ENCODE assay signal across 20 cellular contexts in the genomic region with DNA sequence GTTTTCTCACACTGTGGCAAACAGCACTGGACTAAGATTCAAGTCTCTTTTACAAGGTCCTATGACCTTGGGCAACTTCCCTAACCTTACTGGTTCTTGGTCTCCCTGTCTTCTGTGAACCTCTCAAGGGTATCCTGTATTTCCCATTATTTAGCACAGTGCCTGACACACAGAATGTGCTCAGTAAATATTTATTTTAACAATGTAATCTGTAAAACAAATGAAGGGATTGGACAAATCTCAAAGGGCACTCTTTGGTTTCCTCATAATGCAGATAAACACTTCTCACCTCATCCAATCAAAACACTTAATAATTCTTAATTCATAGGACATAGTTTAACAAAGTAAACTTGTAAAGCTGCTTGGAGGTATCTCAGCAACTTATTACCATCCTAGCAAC. TPM values are rescaled to one million over a fixed set of nuclear protein-coding genes. Genes with fewer than 3 reads are reported as not detected.
DNase-seq lines count a peak whose midpoint lies in the region; ATAC-seq and TF ChIP-seq lines count a peak whose summit lies in the region.
"Had no signal": no experiment of that assay in that cellular context is flagged by ENCODE, and none has a peak within 500 bp of the region (broad histone marks: within the 10 kb centered on the region; RNA-seq: fewer than 3 reads in every experiment).

No MANE protein-coding gene starts in this region.

- no peak overlapping the region for H3K4me3 ChIP-seq in LNCaP clone FGC (ENCODE audit: low read depth, low read length)
- H3K4me3 ChIP-seq in liver (ENCODE audit: low read depth in 1 of 3, low read length in 3 of 3): no peak overlapping the region
- H3K4me3 ChIP-seq: BLaER1, GM23338, HAP-1 had no signal

- DNase-seq in DMS53 (lab: John Stamatoyannopoulos, UW): peak; percentile 13
- peak; percentile 48 for DNase-seq in LNCaP clone FGC (ENCODE audit: low read depth)
- DNase-seq in left lobe of liver (ENCODE audit: low spot score): no peak
- DNase-seq in effector memory CD8-positive, alpha-beta T cell: no peak
- no peak for DNase-seq in stimulated activated CD4-positive, alpha-beta T cell treated with anti-CD3 and anti-CD28 coated beads, Interleukin-12 subunit alpha, Interleukin-12 subunit beta, amount 100 ng/mL, for 4 hours
- DNase-seq in GF-D8 (lab: John Stamatoyannopoulos, UW): no peak
- DNase-seq: Caco-2; CD4-positive, CD25-positive, alpha-beta regulatory T cell; CD8-positive, alpha-beta T cell; DMS153; DMS79 treated with DMSO at 0.1 percent for 48 hours; HFFc6 had no signal

- H3K4me3 Mint-ChIP-seq in effector memory CD8-positive, alpha-beta T cell: no peak overlapping the region
- H3K4me3 Mint-ChIP-seq: B cell; CD4-positive, CD25-positive, alpha-beta regulatory T cell; CD8-positive, alpha-beta T cell; GM23338; HFFc6 had no signal

- H3K27me3 Mint-ChIP-seq in effector memory CD8-positive, alpha-beta T cell: peaks cover 0 to 17% of the 10 kb centered on the region in 2 donors
- H3K27me3 Mint-ChIP-seq: B cell had no signal

- no peaks in the 10 kb centered on the region for H3K36me3 ChIP-seq in liver (ENCODE audit: control insufficient read depth in 4 of 4, insufficient read depth in 3 of 4, low read depth in 1 of 4, low read length in 3 of 4)
- H3K36me3 ChIP-seq: BLaER1, HAP-1 had no signal

- no peaks in the 10 kb centered on the region for H3K36me3 Mint-ChIP-seq in effector memory CD8-positive, alpha-beta T cell (ENCODE audit: insufficient read depth)
- H3K36me3 Mint-ChIP-seq: CD4-positive, CD25-positive, alpha-beta regulatory T cell; CD8-positive, alpha-beta T cell had no signal

- no peak for TF ChIP-seq CTCF in LNCaP clone FGC (IDR thresholded peaks at IDR 0.05; ENCODE audit: control insufficient read depth, extremely low read depth, insufficient read depth)
- TF ChIP-seq CTCF in liver (IDR thresholded peaks at IDR 0.05; ENCODE audit: low read depth, low read length, missing input control): no peak

- ATAC-seq in left lobe of liver (peak; percentile 66), GM21737 (IDR thresholded peaks at IDR 0.05; ENCODE audit: unreplicated experiment) (no peak)
- no peak for ATAC-seq in effector memory CD8-positive, alpha-beta T cell (replicated peaks)
- ATAC-seq: CD8-positive, alpha-beta T cell; GM23338 had no signal

- no peaks in the 10 kb centered on the region for H3K4me1 Mint-ChIP-seq in effector memory CD8-positive, alpha-beta T cell (ENCODE audit: low read depth in 2 of 2)
- H3K4me1 Mint-ChIP-seq: B cell; CD4-positive, CD25-positive, alpha-beta regulatory T cell had no signal

- no peaks in the 10 kb centered on the region for H3K27me3 ChIP-seq in liver (ENCODE audit: control insufficient read depth in 4 of 4, insufficient read depth in 4 of 4, low read length in 3 of 4)
- H3K27me3 ChIP-seq: BLaER1 had no signal

- H3K27ac ChIP-seq in liver (ENCODE audit: low read depth in 1 of 2, low read length in 2 of 2): no peak overlapping the region
- H3K27ac ChIP-seq: 22Rv1, BLaER1, C4-2B had no signal

- peaks cover 0 to 4% (median 0%) of the 10 kb centered on the region in 4 donors for H3K9me3 ChIP-seq in liver (ENCODE audit: control insufficient read depth in 4 of 4, low read length in 3 of 4)
- H3K9me3 ChIP-seq: BLaER1, Caco-2, HAP-1 had no signal

- no peak overlapping the region for H3K9ac ChIP-seq in liver (ENCODE audit: low read depth in 1 of 2, low read length in 2 of 2)
- H3K9ac ChIP-seq: BLaER1 had no signal

- TF ChIP-seq RAD21 in liver (IDR thresholded peaks at IDR 0.05): no peak

- H3K27ac Mint-ChIP-seq in effector memory CD8-positive, alpha-beta T cell: no peak overlapping the region
- H3K27ac Mint-ChIP-seq: B cell; CD4-positive, CD25-positive, alpha-beta regulatory T cell; CD8-positive, alpha-beta T cell; GM23338; HFFc6 had no signal

- H3K9me3 Mint-ChIP-seq in effector memory CD8-positive, alpha-beta T cell: no peaks in the 10 kb centered on the region
- H3K9me3 Mint-ChIP-seq: CD4-positive, CD25-positive, alpha-beta regulatory T cell; CD8-positive, alpha-beta T cell; GM23338; HFFc6 had no signal

- peaks cover 0 to 3% (median 0%) of the 10 kb centered on the region in 4 donors for H3K4me1 ChIP-seq in liver (ENCODE audit: control insufficient read depth in 4 of 4, insufficient read depth in 4 of 4, low read length in 3 of 4)
- H3K4me1 ChIP-seq: BLaER1, HAP-1 had no signal

TF ChIP-seq in liver, 16 proteins besides CTCF, POLR2A, EP300 and RAD21:
- no peak for TF ChIP-seq TAF1 (conservative IDR thresholded peaks at IDR 0.05)
- TF ChIP-seq SP1 (IDR thresholded peaks at IDR 0.05): peak; percentile 19
- peak; percentile 34 to 46 for TF ChIP-seq HNF4A (conservative IDR thresholded peaks at IDR 0.05)
- no peak for TF ChIP-seq GABPA (IDR thresholded peaks at IDR 0.05 in 1 of 2, conservative IDR thresholded peaks at IDR 0.05 in 1 of 2)

RNA-seq across cellular contexts. Expression of a gene that starts 12.8 kb away (rescaled TPM):
- total RNA-seq in left lobe of liver (32.9 TPM), liver (10 to 100 TPM; 11.3 to 33.0 TPM)
- 10 to 100 TPM; 14.1 to 20.2 TPM for polyA plus RNA-seq in liver

Comparison
In these comparisons a context has a peak if more than half of its experiments do, and no peak if none do; other contexts are left out.
1. DNase-seq: peak in DMS53 (single experiment) and LNCaP clone FGC (single experiment); none in left lobe of liver (single experiment), effector memory CD8-positive, alpha-beta T cell (0 of 3), stimulated activated CD4-positive, alpha-beta T cell treated with anti-CD3 and anti-CD28 coated beads, Interleukin-12 subunit alpha, Interleukin-12 subunit beta, amount 100 ng/mL, for 4 hours (single experiment) and GF-D8 (single experiment).